Comparison of ENCODE assay signal across 8 cellular contexts in the genomic region with DNA sequence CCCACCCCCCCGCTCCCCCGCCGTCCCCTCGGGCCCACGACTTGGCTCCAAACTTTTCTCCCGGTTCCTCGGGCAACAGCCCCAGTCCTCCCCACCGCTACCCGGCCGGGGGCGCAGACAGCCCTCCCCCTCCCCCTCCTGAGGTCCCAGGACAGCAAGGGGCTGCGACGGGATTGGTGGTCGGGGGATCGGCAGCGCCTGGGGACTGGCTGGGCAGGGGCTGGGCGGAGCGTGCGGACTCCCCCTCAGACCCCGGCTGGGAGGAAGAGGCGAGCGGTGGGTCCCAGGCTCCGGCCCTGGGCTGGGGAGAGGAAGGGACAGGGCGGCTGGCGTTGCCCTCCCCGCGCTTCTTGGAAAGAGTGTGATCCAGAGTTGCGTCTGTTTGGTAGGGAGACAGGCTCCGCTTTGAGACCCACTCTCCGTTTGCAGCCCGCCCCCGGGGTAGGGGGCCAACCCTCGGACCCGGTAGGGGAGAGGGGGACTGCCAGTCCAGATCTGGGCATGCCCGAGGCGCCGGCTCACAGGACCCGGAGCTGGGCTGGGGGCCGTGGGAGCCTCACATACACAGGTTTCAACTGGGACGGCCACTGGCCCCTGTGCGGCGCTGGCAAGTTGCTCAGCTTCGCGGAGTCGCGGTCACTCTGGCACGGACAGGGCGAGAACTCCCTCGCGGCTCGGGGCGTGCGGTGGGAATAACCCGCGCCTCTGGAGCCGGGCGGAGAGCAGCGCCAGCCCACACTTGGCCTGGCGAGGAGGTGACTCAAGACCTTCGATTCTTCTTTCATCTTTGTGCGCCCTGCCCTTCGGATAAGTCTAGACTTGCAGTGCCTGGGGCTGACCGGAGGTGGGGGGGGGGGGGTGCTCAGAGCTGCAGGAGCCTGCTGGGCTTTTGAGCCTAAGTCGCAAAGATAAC. TPM values are rescaled to one million over a fixed set of nuclear protein-coding genes. Genes with fewer than 3 reads are reported as not detected.
DNase-seq lines count a peak whose midpoint lies in the region; ATAC-seq, FAIRE-seq and TF ChIP-seq lines count a peak whose summit lies in the region.

No MANE protein-coding gene starts in this region.

- intact Hi-C loops in endothelial cell of umbilical vein (cut with micrococcal nuclease): loop anchor here (1.0 to 2.0 kb wide), 6 partner anchors 15 to 77 kb away; partner anchors contain the start of gene ACER3

- no peaks in the 10 kb centered on the region for H3K9me1 ChIP-seq in endothelial cell of umbilical vein (replicated peaks; ENCODE audit: control insufficient read depth, extremely low read depth, insufficient read depth, low read length)

- no peak for ATAC-seq in HG02798 (IDR thresholded peaks at IDR 0.05; ENCODE audit: poor library complexity, unreplicated experiment)

- peaks cover 2% of the 10 kb centered on the region for H3K4me1 ChIP-seq in endothelial cell of umbilical vein (ENCODE audit: control insufficient read depth, extremely low read depth, insufficient read depth, low read length)
- H3K4me1 ChIP-seq in mucosa of stomach (ENCODE audit: control insufficient read depth, insufficient read depth, low read length): peaks cover 56% of the 10 kb centered on the region

- peak overlapping the region; percentile 55 for H3K4me2 ChIP-seq in endothelial cell of umbilical vein (ENCODE audit: insufficient read depth, low read length)

- peak; percentile 65 for TF ChIP-seq POLR2A in endothelial cell of umbilical vein (IDR thresholded peaks at IDR 0.05; ENCODE audit: low read depth, low read length)

- peak overlapping the region; percentile 38 for H3K27ac ChIP-seq in endothelial cell of umbilical vein (ENCODE audit: insufficient read depth, low read depth, low read length)

- no peaks in the 10 kb centered on the region for H4K20me1 ChIP-seq in endothelial cell of umbilical vein (replicated peaks; ENCODE audit: control insufficient read depth, extremely low read depth, insufficient read depth, low read length)

- H3K9ac ChIP-seq in endothelial cell of umbilical vein (replicated peaks; ENCODE audit: extremely low read depth, insufficient read depth, low read length) (peak overlapping the region; percentile 64), mucosa of stomach (ENCODE audit: low read length) (peak overlapping the region; percentile 91)

- TF ChIP-seq CTCF in endothelial cell of umbilical vein (IDR thresholded peaks at IDR 0.05; ENCODE audit: extremely low read depth in 1 of 2, insufficient read depth in 1 of 2, low read depth in 1 of 2, low read length in 2 of 2): no peak

- dilution Hi-C loops in endothelial cell of umbilical vein (cut with MboI; ENCODE audit: extremely low pct_ligation_motif_present, low sequenced_read_pairs): no loop called here

- H3K27me3 ChIP-seq in endothelial cell of umbilical vein (ENCODE audit: control insufficient read depth in 2 of 2, insufficient read depth in 2 of 2, low read length in 2 of 2): peaks cover 0 to 2% of the 10 kb centered on the region in 2 experiments
- H3K27me3 ChIP-seq in mucosa of stomach (ENCODE audit: control insufficient read depth, insufficient read depth, low read length): no peaks in the 10 kb centered on the region

- BruUV-seq in endothelial cell of umbilical vein (replicated peaks; lab: Mats Ljungman, UMichigan): no TSS peak

- H3K36me3 ChIP-seq in endothelial cell of umbilical vein (ENCODE audit: control insufficient read depth in 2 of 2, extremely low read depth in 1 of 2, insufficient read depth in 2 of 2, low read length in 2 of 2): no peaks in the 10 kb centered on the region
- no peaks in the 10 kb centered on the region for H3K36me3 ChIP-seq in mucosa of stomach (ENCODE audit: control insufficient read depth, insufficient read depth, low read length)

- H3K9me3 ChIP-seq in endothelial cell of umbilical vein (replicated peaks; ENCODE audit: control insufficient read depth, insufficient read depth, low read length) (no peaks in the 10 kb centered on the region), mucosa of stomach (ENCODE audit: control insufficient read depth, low read length) (no peaks in the 10 kb centered on the region)

- CTCF ChIA-PET in endothelial cell of umbilical vein (lab: Charles Lee): interaction anchor here (0.9 to 1.7 kb wide), 3 partner anchors 15 to 62 kb away, joined by 3 to 9 read pairs (median 3); no protein-coding TSS in a partner anchor

- DNase-seq in NCI-H524 (lab: John Stamatoyannopoulos, UW): peak; percentile 36 to 75
- DNase-seq in NCI-H524 treated with DMSO at 0.1 percent for 48 hours (lab: John Stamatoyannopoulos, UW): no peak
- DNase-seq in RKO (ENCODE audit: low spot score): peak; percentile 87
- DNase-seq in endothelial cell of umbilical vein (ENCODE audit: low read depth, low spot score): peak; percentile 84
- DNase-seq in NCI-H2196 (lab: John Stamatoyannopoulos, UW; ENCODE audit: unreplicated experiment): no peak
- DNase-seq in COR-L47 (lab: John Stamatoyannopoulos, UW): no peak

- POLR2A ChIA-PET in endothelial cell of umbilical vein (lab: Charles Lee): no interaction called here

- peak; percentile 38 for FAIRE-seq in endothelial cell of umbilical vein (lab: Jason Lieb, UNC)

- H2AFZ ChIP-seq in endothelial cell of umbilical vein (ENCODE audit: low read depth, low read length): peak overlapping the region; percentile 23

- peaks cover 33% of the 10 kb centered on the region for H3K79me2 ChIP-seq in endothelial cell of umbilical vein (ENCODE audit: control insufficient read depth, insufficient read depth, low read length)

- H3K4me3 ChIP-seq in endothelial cell of umbilical vein (replicated peaks in 1 of 3; ENCODE audit: insufficient read depth in 1 of 3, low read depth in 1 of 3, low read length in 3 of 3): peak overlapping the region; percentile 57 to 91 (median 75)
- peak overlapping the region; percentile 68 for H3K4me3 ChIP-seq in mucosa of stomach (ENCODE audit: low read length)

TF ChIP-seq in endothelial cell of umbilical vein, 7 proteins besides CTCF, POLR2A, EP300 and RAD21:
- TF ChIP-seq JUN (IDR thresholded peaks at IDR 0.05; ENCODE audit: borderline replicate concordance, insufficient read depth, insufficient read length, low read depth): no peak
- no peak for TF ChIP-seq MAX (IDR thresholded peaks at IDR 0.05; ENCODE audit: insufficient read depth, insufficient read length)
TF ChIP-seq in endothelial cell of umbilical vein: peak in this region for 0.

RNA-seq across cellular contexts. Expression of gene TSKU, which starts 1.0 kb away (rescaled TPM):
- total RNA-seq in endothelial cell of umbilical vein: 16.2 and 22.5 TPM in 2 replicates
- 21.2 and 30.2 TPM in 2 replicates for polyA plus RNA-seq in endothelial cell of umbilical vein
- polyA plus RNA-seq in endothelial cell of umbilical vein (2011; cell fraction: cytosol; rRNA removed): 13.4 and 16.3 TPM in 2 replicates
- polyA plus RNA-seq in endothelial cell of umbilical vein (2011; cell fraction: nucleus; rRNA removed): 5.6 and 7.1 TPM in 2 replicates
- 15.4 and 22.7 TPM in 2 replicates for polyA plus RNA-seq in endothelial cell of umbilical vein (2012)
- polyA minus RNA-seq in endothelial cell of umbilical vein: 16.8 and 20.0 TPM in 2 replicates
- polyA minus RNA-seq in endothelial cell of umbilical vein (2011; cell fraction: cytosol; rRNA and poly(A)+ RNA removed): 38.3 TPM
- 5.4 and 6.7 TPM in 2 replicates for polyA minus RNA-seq in endothelial cell of umbilical vein (2011; cell fraction: nucleus; rRNA and poly(A)+ RNA removed)

Comparison
In these comparisons a context has a peak if more than half of its experiments do, and no peak if none do; other contexts are left out.
1. DNase-seq: peak in NCI-H524 (2 of 2), RKO (single experiment) and endothelial cell of umbilical vein (single experiment); none in NCI-H524 treated with DMSO at 0.1 percent for 48 hours (single experiment), NCI-H2196 (single experiment) and COR-L47 (single experiment).